ENCODE assay signal across 1 cellular context in genomic region chr13:75530536-75530935, GRCh38.
TF ChIP-seq lines count a peak whose summit lies in the region.

No MANE protein-coding gene starts in this region.

TF ChIP-seq in HepG2, 621 proteins besides CTCF, POLR2A, EP300 and RAD21 (continued from another document):
- TF ChIP-seq ATF7 (IDR thresholded peaks at IDR 0.05) (peak; percentile 23; the same call in 1 of the 2 replicates), ATF7 (CRISPR knock-in tag; IDR thresholded peaks at IDR 0.05) (no peak), TEAD3 (CRISPR knock-in tag; optimal IDR thresholded peaks at IDR 0.05; ENCODE audit: borderline replicate concordance) (peak; percentile 26), SRSF4 (IDR thresholded peaks at IDR 0.05; ENCODE audit: low read depth, low read length, poor library complexity, severe bottlenecking) (no peak), CEBPB (IDR thresholded peaks at IDR 0.05; ENCODE audit: borderline replicate concordance, low read depth, low read length) (0 out of 2 replicates have a peak, but pooled peaks have one; percentile 6), ZNF629 (CRISPR knock-in tag; conservative IDR thresholded peaks at IDR 0.05) (no peak), ZNF672 (CRISPR knock-in tag; IDR thresholded peaks at IDR 0.05) (no peak), SOX6 (IDR thresholded peaks at IDR 0.05) (no peak), SOX6 (CRISPR knock-in tag; IDR thresholded peaks at IDR 0.05) (peak; percentile 49; the same call in 1 of the 2 replicates), DMAP1 (CRISPR knock-in tag; IDR thresholded peaks at IDR 0.05) (no peak), ARNTL (CRISPR knock-in tag; IDR thresholded peaks at IDR 0.05) (no peak), ZNF781 (CRISPR knock-in tag; IDR thresholded peaks at IDR 0.05; ENCODE audit: borderline replicate concordance, not compliant biosample characterization) (no peak), SOX13 (IDR thresholded peaks at IDR 0.05) (no peak), SOX13 (CRISPR knock-in tag; conservative IDR thresholded peaks at IDR 0.05 in 1 of 2, IDR thresholded peaks at IDR 0.05 in 1 of 2) (peak in 1 of 2 experiments; percentile 74; a peak in 2 of 4 replicates), ZNF724P (CRISPR knock-in tag; IDR thresholded peaks at IDR 0.05; ENCODE audit: borderline replicate concordance) (no peak), MATR3 (CRISPR knock-in tag; IDR thresholded peaks at IDR 0.05) (no peak), ZNF710 (CRISPR knock-in tag; IDR thresholded peaks at IDR 0.05; ENCODE audit: borderline replicate concordance) (no peak), ZNF550 (CRISPR knock-in tag; IDR thresholded peaks at IDR 0.05; ENCODE audit: borderline replicate concordance) (no peak), MXI1 (IDR thresholded peaks at IDR 0.05; ENCODE audit: borderline replicate concordance, low read depth, low read length) (no peak), FOXA3 (CRISPR knock-in tag; IDR thresholded peaks at IDR 0.05) (0 out of 2 replicates have a peak, but pooled peaks have one; percentile 30), ARID5B (CRISPR knock-in tag; IDR thresholded peaks at IDR 0.05) (0 out of 2 replicates have a peak, but pooled peaks have one; percentile 20), FOXP1 (IDR thresholded peaks at IDR 0.05) (no peak), FOXP1 (CRISPR knock-in tag; IDR thresholded peaks at IDR 0.05) (peak; percentile 10; the same call in 1 of the 2 replicates), ZNF143 (CRISPR knock-in tag; IDR thresholded peaks at IDR 0.05) (no peak), SOX5 (CRISPR knock-in tag; IDR thresholded peaks at IDR 0.05; ENCODE audit: borderline replicate concordance) (peak; percentile 78; the same call in 1 of the 2 replicates), HOMEZ (CRISPR knock-in tag; IDR thresholded peaks at IDR 0.05; ENCODE audit: low read depth) (no peak), ZNF788 (CRISPR knock-in tag; IDR thresholded peaks at IDR 0.05; ENCODE audit: borderline replicate concordance) (no peak), BRCA1 (CRISPR knock-in tag; IDR thresholded peaks at IDR 0.05) (no peak), SMARCE1 (IDR thresholded peaks at IDR 0.05; ENCODE audit: borderline replicate concordance) (no peak), ZFP36 (IDR thresholded peaks at IDR 0.05; ENCODE audit: borderline replicate concordance, low read depth, low read length, partially characterized antibody) (no peak), CHD4 (IDR thresholded peaks at IDR 0.05; ENCODE audit: borderline replicate concordance, low read length) (no peak), ETV6 (CRISPR knock-in tag; conservative IDR thresholded peaks at IDR 0.05) (no peak)
- TF ChIP-seq, protein P1, sequence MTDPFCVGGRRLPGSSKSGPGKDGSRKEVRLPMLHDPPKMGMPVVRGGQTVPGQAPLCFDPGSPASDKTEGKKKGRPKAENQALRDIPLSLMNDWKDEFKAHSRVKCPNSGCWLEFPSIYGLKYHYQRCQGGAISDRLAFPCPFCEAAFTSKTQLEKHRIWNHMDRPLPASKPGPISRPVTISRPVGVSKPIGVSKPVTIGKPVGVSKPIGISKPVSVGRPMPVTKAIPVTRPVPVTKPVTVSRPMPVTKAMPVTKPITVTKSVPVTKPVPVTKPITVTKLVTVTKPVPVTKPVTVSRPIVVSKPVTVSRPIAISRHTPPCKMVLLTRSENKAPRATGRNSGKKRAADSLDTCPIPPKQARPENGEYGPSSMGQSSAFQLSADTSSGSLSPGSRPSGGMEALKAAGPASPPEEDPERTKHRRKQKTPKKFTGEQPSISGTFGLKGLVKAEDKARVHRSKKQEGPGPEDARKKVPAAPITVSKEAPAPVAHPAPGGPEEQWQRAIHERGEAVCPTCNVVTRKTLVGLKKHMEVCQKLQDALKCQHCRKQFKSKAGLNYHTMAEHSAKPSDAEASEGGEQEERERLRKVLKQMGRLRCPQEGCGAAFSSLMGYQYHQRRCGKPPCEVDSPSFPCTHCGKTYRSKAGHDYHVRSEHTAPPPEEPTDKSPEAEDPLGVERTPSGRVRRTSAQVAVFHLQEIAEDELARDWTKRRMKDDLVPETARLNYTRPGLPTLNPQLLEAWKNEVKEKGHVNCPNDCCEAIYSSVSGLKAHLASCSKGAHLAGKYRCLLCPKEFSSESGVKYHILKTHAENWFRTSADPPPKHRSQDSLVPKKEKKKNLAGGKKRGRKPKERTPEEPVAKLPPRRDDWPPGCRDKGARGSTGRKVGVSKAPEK (CRISPR knock-in tag; IDR thresholded peaks at IDR 0.05; ENCODE audit: borderline replicate concordance), result no peak
- TF ChIP-seq, protein P2, sequence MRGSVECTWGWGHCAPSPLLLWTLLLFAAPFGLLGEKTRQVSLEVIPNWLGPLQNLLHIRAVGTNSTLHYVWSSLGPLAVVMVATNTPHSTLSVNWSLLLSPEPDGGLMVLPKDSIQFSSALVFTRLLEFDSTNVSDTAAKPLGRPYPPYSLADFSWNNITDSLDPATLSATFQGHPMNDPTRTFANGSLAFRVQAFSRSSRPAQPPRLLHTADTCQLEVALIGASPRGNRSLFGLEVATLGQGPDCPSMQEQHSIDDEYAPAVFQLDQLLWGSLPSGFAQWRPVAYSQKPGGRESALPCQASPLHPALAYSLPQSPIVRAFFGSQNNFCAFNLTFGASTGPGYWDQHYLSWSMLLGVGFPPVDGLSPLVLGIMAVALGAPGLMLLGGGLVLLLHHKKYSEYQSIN (CRISPR knock-in tag; IDR thresholded peaks at IDR 0.05; ENCODE audit: borderline replicate concordance), result no peak
- TF ChIP-seq, protein P3, sequence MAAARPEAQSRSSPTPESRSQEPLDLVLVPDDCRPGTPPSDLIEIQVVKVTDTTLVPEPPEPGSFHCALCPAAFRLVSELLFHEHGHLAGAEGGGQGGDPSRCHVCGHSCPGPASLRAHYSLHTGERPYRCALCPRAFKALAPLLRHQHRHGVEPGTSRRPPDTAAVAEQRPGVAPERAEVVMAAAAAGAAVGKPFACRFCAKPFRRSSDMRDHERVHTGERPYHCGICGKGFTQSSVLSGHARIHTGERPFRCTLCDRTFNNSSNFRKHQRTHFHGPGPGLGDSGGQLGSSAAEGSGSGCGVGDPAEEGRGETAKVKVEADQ (CRISPR knock-in tag; IDR thresholded peaks at IDR 0.05; ENCODE audit: borderline replicate concordance), result no peak
TF ChIP-seq in HepG2: peak in this region for 11.
